Comparison of ENCODE assay signal across 16 cellular contexts in the genomic region with DNA sequence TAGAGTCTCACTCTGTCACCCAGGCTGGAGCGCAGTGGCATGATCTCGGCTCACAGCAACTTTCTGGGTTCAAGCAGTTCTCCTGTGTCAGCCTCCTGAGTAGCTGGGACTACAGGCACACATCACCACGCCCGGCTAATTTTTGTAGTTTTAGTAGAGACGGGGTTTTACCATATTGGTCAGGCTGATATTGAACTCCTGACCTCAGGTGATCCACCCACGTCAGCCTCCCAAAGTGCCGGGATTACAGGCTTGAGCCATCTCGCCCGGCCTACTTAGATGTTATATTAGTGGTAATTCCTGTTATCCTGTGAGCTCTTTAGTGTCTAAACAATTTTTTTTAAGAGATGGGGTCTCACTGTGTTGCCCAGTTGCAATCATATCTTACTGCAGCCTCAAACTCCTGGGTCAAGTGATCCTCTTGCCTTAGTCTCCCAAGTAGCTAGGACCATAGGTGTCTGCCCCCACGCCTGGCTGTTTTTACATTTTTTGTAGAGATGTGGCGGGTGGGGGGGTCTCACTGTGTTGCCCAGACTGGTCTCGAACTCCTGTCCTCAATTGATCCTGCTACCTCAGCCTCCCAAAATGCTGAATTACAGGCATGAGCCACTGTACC. TPM values are rescaled to one million over a fixed set of nuclear protein-coding genes. Genes with fewer than 3 reads are reported as not detected.
"Had no signal": no experiment of that assay in that cellular context is flagged by ENCODE, and none has a peak within 500 bp of the region (broad histone marks: within the 10 kb centered on the region; RNA-seq: fewer than 3 reads in every experiment).

No MANE protein-coding gene starts in this region.

- H3K27ac ChIP-seq: epithelial cell of prostate, gastrocnemius medialis, heart right ventricle, left lung, neutrophil had no signal

- H3K4me3 Mint-ChIP-seq: dendritic cell treated with granulocyte-macrophage colony-stimulating factor and Interleukin-4, amounts not matched to agents 40 ng/mL and 50 ng/mL, for 4 days; effector memory CD8-positive, alpha-beta T cell had no signal

- H3K27me3 Mint-ChIP-seq: dendritic cell treated with granulocyte-macrophage colony-stimulating factor and Interleukin-4, amounts not matched to agents 40 ng/mL and 50 ng/mL, for 4 days; effector memory CD8-positive, alpha-beta T cell; naive thymus-derived CD8-positive, alpha-beta T cell had no signal

- DNase-seq: effector memory CD8-positive, alpha-beta T cell; gastrocnemius medialis; heart right ventricle; islet precursor cell; mesendoderm; stimulated activated CD4-positive, alpha-beta T cell treated with anti-CD3 and anti-CD28 coated beads, Interleukin-2, amount 100 ng/mL, for 48 hours; stimulated activated naive CD4-positive, alpha-beta T cell treated with Interleukin-2 at 50 U/mL for 16 hours; trophoblast cell had no signal

- FAIRE-seq: colon had no signal

- H3K4me2 ChIP-seq: smooth muscle cell had no signal

- H3K27me3 ChIP-seq: esophagus muscularis mucosa, gastrocnemius medialis, heart right ventricle, left lung, neutrophil had no signal

- ATAC-seq: effector memory CD8-positive, alpha-beta T cell; gastrocnemius medialis; heart right ventricle; left lung; naive thymus-derived CD8-positive, alpha-beta T cell had no signal

- H3K4me3 ChIP-seq: esophagus muscularis mucosa, gastrocnemius medialis, heart right ventricle, left lung, smooth muscle cell had no signal

- H3K9me3 Mint-ChIP-seq: dendritic cell treated with granulocyte-macrophage colony-stimulating factor and Interleukin-4, amounts not matched to agents 40 ng/mL and 50 ng/mL, for 4 days; effector memory CD8-positive, alpha-beta T cell; naive thymus-derived CD8-positive, alpha-beta T cell had no signal

- H3K9me3 ChIP-seq: esophagus muscularis mucosa, gastrocnemius medialis, heart right ventricle, left lung, neutrophil had no signal

RNA-seq across cellular contexts. Expression of a gene that starts 32.0 kb away (rescaled TPM):
- total RNA-seq: smooth muscle cell had no signal
